Comparison of ENCODE assay signal across 7 cellular contexts in genomic region chr12:122265433-122265832, GRCh38. TPM values are rescaled to one million over a fixed set of nuclear protein-coding genes. Genes with fewer than 3 reads are reported as not detected.
DNase-seq lines count a peak whose midpoint lies in the region; ATAC-seq and TF ChIP-seq lines count a peak whose summit lies in the region.

No MANE protein-coding gene starts in this region.

- TF ChIP-seq CTCF in HFF-Myc (IDR thresholded peaks at IDR 0.05; ENCODE audit: low read depth, low read length, missing control alignments) (no peak), glutamatergic neuron (IDR thresholded peaks at IDR 0.05; ENCODE audit: partially characterized antibody, unreplicated experiment) (no peak)

- no peaks in the 10 kb centered on the region for H3K9me3 ChIP-seq in T-helper 17 cell (ENCODE audit: control insufficient read depth, low read length, poor library complexity, severe bottlenecking)

- H3K9me3 Mint-ChIP-seq in glutamatergic neuron (ENCODE audit: unreplicated experiment), result peaks cover 13% of the 10 kb centered on the region
- no peaks in the 10 kb centered on the region for H3K9me3 Mint-ChIP-seq in stimulated activated naive B cell treated with anti-CD40 and anti-IgM and Interleukin-4, amounts not matched to agents 10 μg/mL and 1 μg/mL and 100 μg/mL, for 72 hours

- H3K4me3 ChIP-seq in HFF-Myc (replicated peaks; ENCODE audit: low read depth, low read length), result peak overlapping the region; percentile 89

- H3K4me1 Mint-ChIP-seq in T-helper 17 cell (peaks cover 12% of the 10 kb centered on the region), glutamatergic neuron (ENCODE audit: low read depth, unreplicated experiment) (peaks cover 4% of the 10 kb centered on the region)
- peaks cover 8 to 23% of the 10 kb centered on the region in 2 donors for H3K4me1 Mint-ChIP-seq in stimulated activated naive B cell treated with anti-CD40 and anti-IgM and Interleukin-4, amounts not matched to agents 10 μg/mL and 1 μg/mL and 100 μg/mL, for 72 hours

- H3K27ac Mint-ChIP-seq in T-helper 17 cell, result peak overlapping the region; percentile 97
- H3K27ac Mint-ChIP-seq in glutamatergic neuron (ENCODE audit: unreplicated experiment), result peak overlapping the region; percentile 97
- peak overlapping the region; percentile 100 for H3K27ac Mint-ChIP-seq in stimulated activated naive B cell treated with anti-CD40 and anti-IgM and Interleukin-4, amounts not matched to agents 10 μg/mL and 1 μg/mL and 100 μg/mL, for 72 hours

- no peaks in the 10 kb centered on the region for H3K27me3 Mint-ChIP-seq in T-helper 17 cell
- peaks cover 16% of the 10 kb centered on the region for H3K27me3 Mint-ChIP-seq in glutamatergic neuron (ENCODE audit: unreplicated experiment)
- H3K27me3 Mint-ChIP-seq in stimulated activated naive B cell treated with anti-CD40 and anti-IgM and Interleukin-4, amounts not matched to agents 10 μg/mL and 1 μg/mL and 100 μg/mL, for 72 hours, result peaks cover 0 to 4% of the 10 kb centered on the region in 2 donors

- peak overlapping the region; percentile 95 for H3K4me3 Mint-ChIP-seq in T-helper 17 cell
- H3K4me3 Mint-ChIP-seq in glutamatergic neuron (ENCODE audit: unreplicated experiment), result peak overlapping the region; percentile 97
- peak overlapping the region; percentile 97 to 99 for H3K4me3 Mint-ChIP-seq in stimulated activated naive B cell treated with anti-CD40 and anti-IgM and Interleukin-4, amounts not matched to agents 10 μg/mL and 1 μg/mL and 100 μg/mL, for 72 hours

- H3K36me3 Mint-ChIP-seq in T-helper 17 cell (ENCODE audit: low read depth) (no peaks in the 10 kb centered on the region), glutamatergic neuron (ENCODE audit: unreplicated experiment) (peaks cover 4% of the 10 kb centered on the region)
- peaks cover 13 to 16% of the 10 kb centered on the region in 2 donors for H3K36me3 Mint-ChIP-seq in stimulated activated naive B cell treated with anti-CD40 and anti-IgM and Interleukin-4, amounts not matched to agents 10 μg/mL and 1 μg/mL and 100 μg/mL, for 72 hours

- no peak for DNase-seq in HFF-Myc (ENCODE audit: extremely low read depth, low read depth)
- no peak for DNase-seq in T-helper 17 cell
- DNase-seq in glutamatergic neuron, result no peak
- no peak for DNase-seq in stimulated activated naive B cell treated with anti-CD40 and anti-IgM and Interleukin-4, amounts not matched to agents 10 μg/mL and 1 μg/mL and 100 μg/mL, for 72 hours
- no peak for DNase-seq in NCI-H2029 treated with DMSO at 0.1 percent for 48 hours (lab: John Stamatoyannopoulos, UW)
- no peak for DNase-seq in NCI-H526 treated with DMSO at 0.1 percent for 48 hours (lab: John Stamatoyannopoulos, UW)
- DNase-seq in NCI-H2171 (lab: John Stamatoyannopoulos, UW), result no peak

- peak; percentile 38 for ATAC-seq in T-helper 17 cell
- ATAC-seq in stimulated activated naive B cell treated with anti-CD40 and anti-IgM and Interleukin-4, amounts not matched to agents 10 μg/mL and 1 μg/mL and 100 μg/mL, for 72 hours (replicated peaks), result peak in 1 of 2 donors; percentile 3

RNA-seq across cellular contexts. Expression of gene VPS33A, which starts 0.9 kb away (rescaled TPM):
- 10 to 100 TPM; 18.9 to 19.2 TPM for total RNA-seq in T-helper 17 cell
- 49.2 TPM for total RNA-seq in glutamatergic neuron (ENCODE audit: unreplicated experiment)

RNA-seq across cellular contexts. Expression of gene DIABLO, which starts 39.6 kb away (rescaled TPM):
- total RNA-seq in T-helper 17 cell (10 to 100 TPM; 80.9 to 95.8 TPM), glutamatergic neuron (ENCODE audit: unreplicated experiment) (68.7 TPM)
